11 cellular contexts compared by ENCODE assay signal in genomic region chr20:32822189-32822588, GRCh38. TPM values are rescaled to one million over a fixed set of nuclear protein-coding genes. Genes with fewer than 3 reads are reported as not detected.
DNase-seq lines count a peak whose midpoint lies in the region; ATAC-seq and TF ChIP-seq lines count a peak whose summit lies in the region.
"Had no signal": no experiment of that assay in that cellular context is flagged by ENCODE, and none has a peak within 500 bp of the region (broad histone marks: within the 10 kb centered on the region; RNA-seq: fewer than 3 reads in every experiment).

No MANE protein-coding gene starts in this region.

- H3K9me3 Mint-ChIP-seq in CD8-positive, alpha-beta T cell = no peaks in the 10 kb centered on the region
- H3K9me3 Mint-ChIP-seq in neural crest cell = no peaks in the 10 kb centered on the region
- H3K9me3 Mint-ChIP-seq: stimulated activated naive CD8-positive, alpha-beta T cell treated with anti-CD3 and anti-CD28 coated beads, Interleukin-15, Interleukin-2, amounts not matched to agents 100 ng/mL and 50 ng/mL, for 24 hours had no signal

- TF ChIP-seq CTCF in CD8-positive, alpha-beta T cell (IDR thresholded peaks at IDR 0.05) = no peak
- TF ChIP-seq CTCF in NB4 (IDR thresholded peaks at IDR 0.05; ENCODE audit: low read depth, low read length) (no peak), breast epithelium (IDR thresholded peaks at IDR 0.05) (no peak), neural crest cell (conservative IDR thresholded peaks at IDR 0.05) (no peak)

- TF ChIP-seq POLR2A in NB4 (IDR thresholded peaks at IDR 0.05; ENCODE audit: extremely low read depth, insufficient read length) (no peak), breast epithelium (IDR thresholded peaks at IDR 0.05) (no peak)

- peak overlapping the region; percentile 33 for H3K27ac Mint-ChIP-seq in CD8-positive, alpha-beta T cell
- H3K27ac Mint-ChIP-seq in neural crest cell (ENCODE audit: unreplicated experiment) = no peak overlapping the region

- POLR2A ChIA-PET in CD8-positive, alpha-beta T cell (lab: Charles Lee) = interaction anchor here (0.7 kb wide), 1 partner anchor 168 kb away, joined by 4 read pairs; no protein-coding TSS in a partner anchor

- H3K36me3 ChIP-seq in CD8-positive, alpha-beta T cell (ENCODE audit: insufficient read depth, low read length) = peaks cover 5% of the 10 kb centered on the region
- no peaks in the 10 kb centered on the region for H3K36me3 ChIP-seq in breast epithelium

- no peak for ATAC-seq in CD8-positive, alpha-beta T cell

- no peak overlapping the region for H3K27ac ChIP-seq in CD8-positive, alpha-beta T cell (ENCODE audit: low read depth, low read length)
- H3K27ac ChIP-seq in breast epithelium = peak overlapping the region; percentile 20 to 36

- peak overlapping the region; percentile 97 for H3K4me3 Mint-ChIP-seq in CD8-positive, alpha-beta T cell
- peak overlapping the region; percentile 95 for H3K4me3 Mint-ChIP-seq in neural crest cell

- DNase-seq in CD8-positive, alpha-beta T cell = no peak
- DNase-seq in NB4 (ENCODE audit: low read depth) (no peak), breast epithelium (ENCODE audit: low spot score in 2 of 2) (no peak), neural crest cell (ENCODE audit: low read depth, low spot score) (no peak), NCI-H1092 (lab: John Stamatoyannopoulos, UW) (no peak), NCI-H69 (lab: John Stamatoyannopoulos, UW) (no peak), posterior cingulate gyrus (no peak)
- no peak for DNase-seq in stimulated activated CD4-positive, alpha-beta T cell treated with anti-CD3 and anti-CD28 coated beads, Interleukin-4, amount 100 ng/mL, for 4 hours
- DNase-seq: effector CD4-positive, alpha-beta T cell; NCI-H1930 had no signal

- no peaks in the 10 kb centered on the region for H3K27me3 Mint-ChIP-seq in CD8-positive, alpha-beta T cell (ENCODE audit: low read depth)
- H3K27me3 Mint-ChIP-seq in neural crest cell (ENCODE audit: low read depth) = no peaks in the 10 kb centered on the region
- H3K27me3 Mint-ChIP-seq: stimulated activated naive CD8-positive, alpha-beta T cell treated with anti-CD3 and anti-CD28 coated beads, Interleukin-15, Interleukin-2, amounts not matched to agents 100 ng/mL and 50 ng/mL, for 24 hours had no signal

- H3K4me1 Mint-ChIP-seq in CD8-positive, alpha-beta T cell (ENCODE audit: low read depth) = peaks cover 51% of the 10 kb centered on the region
- H3K4me1 Mint-ChIP-seq in neural crest cell = peaks cover 45% of the 10 kb centered on the region

- CTCF ChIA-PET in CD8-positive, alpha-beta T cell (lab: Charles Lee) = interaction anchor here (0.7 kb wide), 1 partner anchor 31 kb away, joined by 3 read pairs; no protein-coding TSS in a partner anchor

- H3K36me3 Mint-ChIP-seq in CD8-positive, alpha-beta T cell = peaks cover 27% of the 10 kb centered on the region
- H3K36me3 Mint-ChIP-seq in neural crest cell (ENCODE audit: low read depth) = peaks cover 5% of the 10 kb centered on the region

- intact Hi-C loops in CD8-positive, alpha-beta T cell (cut with DNase I, micrococcal nuclease) = loop anchor here in 1 of 2 experiments (5.0 kb wide), 1 partner anchor 150 kb away; no protein-coding TSS in a partner anchor
- intact Hi-C loops in breast epithelium (cut with DNase I; ENCODE audit: low total_unique reads) (no loop called here), posterior cingulate gyrus (cut with DNase I) (no loop called here)

- H3K9me3 ChIP-seq in CD8-positive, alpha-beta T cell (ENCODE audit: low read length) = no peaks in the 10 kb centered on the region
- H3K9me3 ChIP-seq in breast epithelium = no peaks in the 10 kb centered on the region

- H3K4me1 ChIP-seq in CD8-positive, alpha-beta T cell (ENCODE audit: insufficient read depth, low read length) = peaks cover 41% of the 10 kb centered on the region
- H3K4me1 ChIP-seq in breast epithelium = no peaks in the 10 kb centered on the region

- H3K4me3 ChIP-seq in CD8-positive, alpha-beta T cell (ENCODE audit: low read depth, low read length) = no peak overlapping the region
- H3K4me3 ChIP-seq in NB4 (ENCODE audit: low read depth, low read length) (peak overlapping the region; percentile 89), breast epithelium (no peak overlapping the region)

- H3K27me3 ChIP-seq in CD8-positive, alpha-beta T cell (ENCODE audit: insufficient read depth, low read length) = no peaks in the 10 kb centered on the region
- no peaks in the 10 kb centered on the region for H3K27me3 ChIP-seq in breast epithelium

RNA-seq across cellular contexts. Expression of gene MAPRE1, which starts 2.4 kb away (rescaled TPM):
- total RNA-seq in CD8-positive, alpha-beta T cell = 100 to 1,000 TPM; 144 to 148 TPM
- 10 to 100 TPM; 70.4 to 85.9 (median 78.0) TPM for total RNA-seq in breast epithelium
- 291 and 304 TPM in 2 replicates for total RNA-seq in neural crest cell

RNA-seq across cellular contexts. Expression of gene EFCAB8, which starts 36.5 kb away (rescaled TPM):
- under 1 TPM; 0.75 to 0.92 TPM for total RNA-seq in CD8-positive, alpha-beta T cell
- under 1 TPM in 1 of 3 donors, not detected in 2; 0.32 TPM for total RNA-seq in breast epithelium
- 0.26 TPM in 1 of 2 replicates, not detected in the other for total RNA-seq in neural crest cell
